ENCODE assay signal across 17 cellular contexts in the genomic region with DNA sequence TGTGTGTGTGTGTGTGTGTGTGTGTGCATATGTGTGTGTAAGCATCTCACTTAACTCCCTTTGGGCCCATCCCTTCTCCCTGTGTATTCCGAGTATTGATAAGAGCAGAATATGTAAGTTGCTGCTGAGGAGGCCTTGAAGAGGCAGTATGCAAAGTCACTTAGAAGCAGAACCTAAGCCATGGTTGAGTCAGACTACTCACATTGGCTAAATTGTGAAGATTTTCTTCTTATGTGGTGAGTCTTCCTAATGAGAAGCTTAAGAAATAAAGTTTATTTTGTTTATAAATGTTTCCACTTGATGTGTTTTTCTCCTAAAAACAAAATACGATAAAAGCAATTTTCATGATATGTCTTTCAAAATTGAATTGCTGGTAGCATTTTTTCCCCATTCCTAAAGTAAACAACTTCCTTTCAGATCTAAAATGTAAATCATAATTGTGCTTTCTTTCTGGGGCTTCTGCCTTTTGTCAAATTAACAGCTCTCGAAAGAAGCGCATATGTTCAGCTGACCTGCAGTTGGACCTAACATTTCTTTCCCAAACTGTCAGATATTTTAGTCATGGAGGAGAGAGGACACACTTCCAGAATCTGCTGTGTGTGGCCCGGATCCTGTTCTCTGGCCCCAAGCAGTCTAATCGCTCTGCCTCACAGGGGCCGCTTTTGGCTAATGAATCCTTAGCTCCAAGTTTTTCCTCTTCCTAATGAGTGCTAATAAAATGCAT.
DNase-seq lines count a peak whose midpoint lies in the region; ATAC-seq and TF ChIP-seq lines count a peak whose summit lies in the region.
"Had no signal": no experiment of that assay in that cellular context is flagged by ENCODE, and none has a peak within 500 bp of the region (broad histone marks: within the 10 kb centered on the region; RNA-seq: fewer than 3 reads in every experiment).

No MANE protein-coding gene starts in this region.

- peak; percentile 41 to 61 for ATAC-seq in right cardiac atrium
- ATAC-seq in HG02870 (IDR thresholded peaks at IDR 0.05; ENCODE audit: unreplicated experiment) = no peak
- ATAC-seq: activated CD8-positive, alpha-beta T cell treated with anti-CD3 and anti-CD28 coated beads, Interleukin-2, amount 10 ng/mL, durations not matched to agents 7 days and 5 days had no signal

- H3K36me3 ChIP-seq in sigmoid colon = no peaks in the 10 kb centered on the region
- H3K36me3 ChIP-seq: HAP-1, heart right ventricle had no signal

- WGBS in right cardiac atrium = 55% methylated on average over 7 of the region's 7 CpGs
- WGBS in sigmoid colon, 2 donors = 74% methylated on average over 7 of the region's 7 CpGs

- no peaks in the 10 kb centered on the region for H3K9me3 ChIP-seq in right cardiac atrium (ENCODE audit: control insufficient read depth, low read length)
- H3K9me3 ChIP-seq in sigmoid colon = no peaks in the 10 kb centered on the region
- H3K9me3 ChIP-seq: HAP-1, heart right ventricle had no signal

- H3K4me1 ChIP-seq in right cardiac atrium (ENCODE audit: control insufficient read depth, insufficient read depth, low read length) (no peaks in the 10 kb centered on the region), sigmoid colon (peaks cover 0 to 33% (median 17%) of the 10 kb centered on the region in 4 donors)
- H3K4me1 ChIP-seq: HAP-1, heart right ventricle had no signal

- TF ChIP-seq CTCF in sigmoid colon (IDR thresholded peaks at IDR 0.05) = no peak

- TF ChIP-seq POLR2A in sigmoid colon (IDR thresholded peaks at IDR 0.05) = no peak

- H3K27ac ChIP-seq in right cardiac atrium (ENCODE audit: low read length) (peak overlapping the region; percentile 58), sigmoid colon (peak overlapping the region; percentile 59 to 78 (median 74))

- no peaks in the 10 kb centered on the region for H3K27me3 ChIP-seq in right cardiac atrium (ENCODE audit: control insufficient read depth, insufficient read depth)
- no peaks in the 10 kb centered on the region for H3K27me3 ChIP-seq in sigmoid colon

- intact Hi-C loops in right cardiac atrium (cut with DNase I) = no loop called here
- intact Hi-C loops in sigmoid colon (cut with DNase I) = no loop called here

- DNase-seq in ELR (ENCODE audit: low read depth) (peak; percentile 20), amniotic epithelial cell (ENCODE audit: low read depth) (peak; percentile 39), right cardiac atrium (no peak), sigmoid colon (no peak), DMS53 treated with DMSO at 0.1 percent for 48 hours (lab: John Stamatoyannopoulos, UW; ENCODE audit: unreplicated experiment) (no peak), CD1c-positive myeloid dendritic cell (ENCODE audit: extremely low spot score) (no peak)
- DNase-seq in central memory CD4-positive, alpha-beta T cell = no peak
- DNase-seq: activated CD8-positive, alpha-beta T cell treated with anti-CD3 and anti-CD28 coated beads, Interleukin-2, amount 10 ng/mL, durations not matched to agents 7 days and 5 days; AML-193; cerebellar nuclear complex; GF-D8; heart right ventricle; kidney glomerular epithelial cell; NCI-H2227 treated with DMSO at 0.1 percent for 48 hours; substantia nigra had no signal

- H3K4me3 ChIP-seq in right cardiac atrium (ENCODE audit: low read length) (no peak overlapping the region), sigmoid colon (no peak overlapping the region)
- H3K4me3 ChIP-seq: HAP-1, heart right ventricle had no signal

- TF ChIP-seq EP300 in sigmoid colon (IDR thresholded peaks at IDR 0.05) = no peak

Comparison
In these comparisons a context has a peak if more than half of its experiments do, and no peak if none do; other contexts are left out.
1. DNase-seq: peak in ELR (single experiment) and amniotic epithelial cell (single experiment); none in right cardiac atrium (0 of 3), sigmoid colon (single experiment), central memory CD4-positive, alpha-beta T cell (single experiment), DMS53 treated with DMSO at 0.1 percent for 48 hours (single experiment) and CD1c-positive myeloid dendritic cell (single experiment).